In the genomic region with DNA sequence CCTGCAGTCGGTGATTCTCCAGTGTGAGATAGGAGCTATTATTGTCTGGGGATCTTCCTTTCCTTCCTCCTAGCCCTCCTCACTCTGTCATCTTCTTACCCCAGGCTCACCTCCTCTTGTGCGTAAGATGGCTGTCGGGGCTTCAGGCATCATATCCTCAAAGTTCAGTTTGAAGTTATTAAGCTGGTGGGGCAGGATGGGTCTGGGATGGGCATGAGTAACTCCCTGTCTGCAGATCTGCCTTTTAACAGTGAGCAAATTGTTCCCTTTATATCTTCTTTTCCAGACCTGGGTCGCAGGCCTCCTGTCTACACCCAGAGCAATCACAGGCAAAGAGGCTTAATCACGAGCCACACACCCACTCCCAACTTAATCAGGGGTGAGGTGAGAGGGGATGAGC, we compare ENCODE assay signal across 8 cellular contexts. TPM values are rescaled to one million over a fixed set of nuclear protein-coding genes. Genes with fewer than 3 reads are reported as not detected.
DNase-seq lines count a peak whose midpoint lies in the region; ATAC-seq and TF ChIP-seq lines count a peak whose summit lies in the region.

No MANE protein-coding gene starts in this region.

- peaks cover 65% of the 10 kb centered on the region for H3K4me1 Mint-ChIP-seq in CD4-positive, alpha-beta T cell (ENCODE audit: low read depth)
- peaks cover 30 to 74% (median 62%) of the 10 kb centered on the region in 7 donors for H3K4me1 Mint-ChIP-seq in naive thymus-derived CD4-positive, alpha-beta T cell

- H3K36me3 ChIP-seq in MM.1S (replicated peaks; ENCODE audit: insufficient read depth, low read length) (no peaks in the 10 kb centered on the region), breast epithelium (no peaks in the 10 kb centered on the region)
- H3K36me3 ChIP-seq in naive thymus-derived CD4-positive, alpha-beta T cell (ENCODE audit: control insufficient read depth in 2 of 3, insufficient read depth in 3 of 3, low read length in 3 of 3), result no peaks in the 10 kb centered on the region

- H3K27me3 Mint-ChIP-seq in CD4-positive, alpha-beta T cell, result no peaks in the 10 kb centered on the region
- H3K27me3 Mint-ChIP-seq in naive thymus-derived CD4-positive, alpha-beta T cell, result no peaks in the 10 kb centered on the region

- no peaks in the 10 kb centered on the region for H4K20me1 ChIP-seq in MM.1S (ENCODE audit: insufficient read depth, low read length)

- H3K9me3 ChIP-seq in CD4-positive, alpha-beta T cell (ENCODE audit: control insufficient read depth, low read length), result no peaks in the 10 kb centered on the region
- H3K9me3 ChIP-seq in MM.1S (replicated peaks; ENCODE audit: insufficient read depth, low read length) (no peaks in the 10 kb centered on the region), breast epithelium (peaks cover 0 to 9% of the 10 kb centered on the region in 2 donors)
- H3K9me3 ChIP-seq in naive thymus-derived CD4-positive, alpha-beta T cell (ENCODE audit: control insufficient read depth in 2 of 3, low read length in 3 of 3), result no peaks in the 10 kb centered on the region

- H3K4me3 ChIP-seq in MM.1S (ENCODE audit: low read length) (peak overlapping the region; percentile 63), breast epithelium (peak overlapping the region; percentile 51 to 74 (median 58))
- peak overlapping the region; percentile 72 for H3K4me3 ChIP-seq in naive thymus-derived CD4-positive, alpha-beta T cell (ENCODE audit: low read length)

- peaks cover 31% of the 10 kb centered on the region for H3K79me2 ChIP-seq in MM.1S (ENCODE audit: low read length)

- peak; percentile 20 for ATAC-seq in CD4-positive, alpha-beta T cell (ENCODE audit: poor library complexity)
- no peak for ATAC-seq in naive thymus-derived CD4-positive, alpha-beta T cell
- ATAC-seq in HG03432 (IDR thresholded peaks at IDR 0.05; ENCODE audit: unreplicated experiment) (no peak), GM21447 (IDR thresholded peaks at IDR 0.05; ENCODE audit: unreplicated experiment) (no peak), HG03565 (IDR thresholded peaks at IDR 0.05; ENCODE audit: unreplicated experiment) (no peak)

- H3K27ac ChIP-seq in CD4-positive, alpha-beta T cell (ENCODE audit: low read depth, low read length), result peak overlapping the region; percentile 75
- no peak overlapping the region; the same call in 1 of the 2 replicates for H3K27ac ChIP-seq in MM.1S (ENCODE audit: low read length)
- H3K27ac ChIP-seq in breast epithelium, result peak overlapping the region; percentile 90 to 99
- peak overlapping the region; percentile 76 for H3K27ac ChIP-seq in naive thymus-derived CD4-positive, alpha-beta T cell (ENCODE audit: low read depth, low read length)

- H3K36me3 Mint-ChIP-seq in CD4-positive, alpha-beta T cell (ENCODE audit: low read depth), result peaks cover 14% of the 10 kb centered on the region
- peaks cover 0 to 23% (median 0%) of the 10 kb centered on the region in 5 donors for H3K36me3 Mint-ChIP-seq in naive thymus-derived CD4-positive, alpha-beta T cell

- POLR2A ChIA-PET in CD4-positive, alpha-beta T cell (lab: Charles Lee), result interaction anchor here (0.8 to 4.0 kb wide), 10 partner anchors 8 to 1152 kb away, joined by 3 to 40 read pairs (median 10); a partner anchor contains a TSS
- POLR2A ChIA-PET in naive thymus-derived CD4-positive, alpha-beta T cell (lab: Charles Lee), result interaction anchor here (1.1 to 3.3 kb wide), 14 partner anchors 8 to 754 kb away, joined by 3 to 21 read pairs (median 6); a partner anchor contains a TSS

- no peaks in the 10 kb centered on the region for H3K9me3 Mint-ChIP-seq in CD4-positive, alpha-beta T cell
- peaks cover 0 to 2% (median 0%) of the 10 kb centered on the region in 11 donors for H3K9me3 Mint-ChIP-seq in naive thymus-derived CD4-positive, alpha-beta T cell

- H3F3A ChIP-seq in MM.1S (ENCODE audit: insufficient read depth, low read length), result peaks cover 5% of the 10 kb centered on the region

- CTCF ChIA-PET in CD4-positive, alpha-beta T cell (lab: Charles Lee), result interaction anchor here (1.4 to 2.2 kb wide), 3 partner anchors 9 to 23 kb away, joined by 6 to 11 read pairs (median 7); no protein-coding TSS in a partner anchor
- CTCF ChIA-PET in naive thymus-derived CD4-positive, alpha-beta T cell (lab: Charles Lee), result interaction anchor here (0.8 to 2.5 kb wide), 5 partner anchors 9 to 28 kb away, joined by 3 to 11 read pairs (median 4); no protein-coding TSS in a partner anchor

- H3K4me1 ChIP-seq in MM.1S (ENCODE audit: low read length) (peaks cover 23% of the 10 kb centered on the region), breast epithelium (peaks cover 0 to 6% of the 10 kb centered on the region in 2 donors)
- peaks cover 32 to 49% of the 10 kb centered on the region in 2 donors for H3K4me1 ChIP-seq in naive thymus-derived CD4-positive, alpha-beta T cell (ENCODE audit: control insufficient read depth in 2 of 2, insufficient read depth in 2 of 2, low read length in 2 of 2)

- intact Hi-C loops in CD4-positive, alpha-beta T cell (cut with DNase I, micrococcal nuclease), result loop anchor here (5.0 to 10.0 kb wide), 3 partner anchors 117 to 1187 kb away; a partner anchor contains a TSS
- intact Hi-C loops in breast epithelium (cut with DNase I; ENCODE audit: low total_unique reads), result no loop called here
- intact Hi-C loops in naive thymus-derived CD4-positive, alpha-beta T cell (cut with micrococcal nuclease), result loop anchor here (1.0 to 10.0 kb wide), 9 partner anchors 9 to 1187 kb away; a partner anchor contains a TSS

- H3K4me3 Mint-ChIP-seq in CD4-positive, alpha-beta T cell, result peak overlapping the region; percentile 96
- peak overlapping the region; percentile 86 to 94 (median 91) for H3K4me3 Mint-ChIP-seq in naive thymus-derived CD4-positive, alpha-beta T cell

- no peak for TF ChIP-seq POLR2A in breast epithelium (IDR thresholded peaks at IDR 0.05)

- peak overlapping the region; percentile 59; the same call in 1 of the 2 replicates for H3K9ac ChIP-seq in MM.1S (ENCODE audit: low read length)

- H3K4me2 ChIP-seq in MM.1S (ENCODE audit: low read depth, low read length), result peak overlapping the region; percentile 69

- H3K9me2 ChIP-seq in MM.1S (replicated peaks; ENCODE audit: insufficient read depth, low read length), result no peaks in the 10 kb centered on the region

- no peak for TF ChIP-seq CTCF in CD4-positive, alpha-beta T cell (IDR thresholded peaks at IDR 0.05)
- TF ChIP-seq CTCF in MM.1S (IDR thresholded peaks at IDR 0.05; ENCODE audit: low read length) (no peak), breast epithelium (IDR thresholded peaks at IDR 0.05) (no peak)

- H3K27ac Mint-ChIP-seq in CD4-positive, alpha-beta T cell, result peak overlapping the region; percentile 99
- H3K27ac Mint-ChIP-seq in naive thymus-derived CD4-positive, alpha-beta T cell, result peak overlapping the region; percentile 93 to 96 (median 94)

- peak in 1 of 10 experiments; percentile 5 for DNase-seq in CD4-positive, alpha-beta T cell
- no peak for DNase-seq in MM.1S
- DNase-seq in breast epithelium (ENCODE audit: low spot score in 2 of 2), result no peak
- DNase-seq in naive thymus-derived CD4-positive, alpha-beta T cell, result peak in 1 of 9 donors; percentile 19
- no peak for DNase-seq in HT-29 (ENCODE audit: low spot score)

- H3K27me3 ChIP-seq in CD4-positive, alpha-beta T cell (ENCODE audit: control insufficient read depth, insufficient read depth, low read length), result no peaks in the 10 kb centered on the region
- H3K27me3 ChIP-seq in MM.1S (replicated peaks; ENCODE audit: insufficient read depth, low read length) (no peaks in the 10 kb centered on the region), breast epithelium (peaks cover 0 to 6% of the 10 kb centered on the region in 2 donors)
- no peaks in the 10 kb centered on the region for H3K27me3 ChIP-seq in naive thymus-derived CD4-positive, alpha-beta T cell (ENCODE audit: control insufficient read depth in 2 of 2, insufficient read depth in 2 of 2, low read length in 2 of 2)

- H2AFZ ChIP-seq in MM.1S (ENCODE audit: low read length), result peak overlapping the region; percentile 65

RNA-seq across cellular contexts. Expression of a gene that starts 0.9 kb away (rescaled TPM):
- 10 to 100 TPM; 33.6 to 34.4 TPM for total RNA-seq in CD4-positive, alpha-beta T cell
- total RNA-seq in breast epithelium, result 10 to 100 TPM; 13.6 to 35.6 (median 23.3) TPM
- 10 to 100 TPM; 37.0 to 53.1 (median 42.1) TPM for total RNA-seq in naive thymus-derived CD4-positive, alpha-beta T cell
- 10 to 100 TPM; 11.3 to 24.8 TPM for polyA plus RNA-seq in naive thymus-derived CD4-positive, alpha-beta T cell
- total RNA-seq in HT-29 (2014; rRNA removed; shearing (Covaris generic)), result 17.6 and 22.7 TPM in 2 replicates
